Comparison of ENCODE assay signal across 31 cellular contexts in the genomic region with DNA sequence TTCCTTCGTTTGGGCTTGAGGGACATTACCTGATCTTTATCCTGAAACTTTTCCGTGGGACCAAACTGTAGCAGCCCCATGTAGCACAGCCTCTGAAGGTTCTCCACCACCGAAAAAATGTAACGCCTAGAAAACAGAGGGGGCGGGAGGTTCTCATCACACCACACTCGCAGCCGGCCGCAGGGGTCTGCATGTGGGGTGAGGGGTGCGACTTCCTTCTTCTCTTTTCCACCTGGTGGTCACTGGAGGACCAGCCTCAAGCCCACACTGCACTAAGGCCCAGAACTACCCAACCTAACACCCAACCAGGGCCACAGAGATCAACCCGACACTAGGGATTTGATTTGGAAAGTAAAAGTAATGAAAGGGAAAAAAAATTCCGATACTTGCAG. TPM values are rescaled to one million over a fixed set of nuclear protein-coding genes. Genes with fewer than 3 reads are reported as not detected.
DNase-seq lines count a peak whose midpoint lies in the region; ATAC-seq and TF ChIP-seq lines count a peak whose summit lies in the region.
"Had no signal": no experiment of that assay in that cellular context is flagged by ENCODE, and none has a peak within 500 bp of the region (broad histone marks: within the 10 kb centered on the region; RNA-seq: fewer than 3 reads in every experiment).

No MANE protein-coding gene starts in this region.

- H3K9me2 ChIP-seq in SK-N-SH, result no peaks in the 10 kb centered on the region

- H3K4me1 Mint-ChIP-seq in effector memory CD8-positive, alpha-beta T cell (ENCODE audit: low read depth in 2 of 2), result peaks cover 8 to 13% of the 10 kb centered on the region in 2 donors
- H3K4me1 Mint-ChIP-seq: activated CD4-positive, alpha-beta T cell treated with anti-CD3 and anti-CD28 coated beads for 36 hours; CD4-positive, CD25-positive, alpha-beta regulatory T cell had no signal

- H3K27me3 ChIP-seq in left ventricle myocardium inferior (ENCODE audit: low read depth), result no peaks in the 10 kb centered on the region
- H3K27me3 ChIP-seq in mesendoderm (ENCODE audit: insufficient read depth, low read length, poor library complexity), result no peaks in the 10 kb centered on the region
- no peaks in the 10 kb centered on the region for H3K27me3 ChIP-seq in upper lobe of right lung
- H3K27me3 ChIP-seq in SK-N-SH (ENCODE audit: insufficient read depth), result no peaks in the 10 kb centered on the region
- H3K27me3 ChIP-seq: cardiac muscle cell, ovary, suprapubic skin had no signal

- no CpG with 5 or more reads among the region's 11 CpGs for WGBS in mesendoderm (ENCODE audit: extremely low coverage, insufficient coverage, low lambda C conversion rate)
- 90% methylated on average over 11 of the region's 11 CpGs for WGBS in SK-N-SH (ENCODE audit: low lambda C conversion rate)

- POLR2A ChIA-PET in SK-N-SH (lab: Yijun Ruan, JAX), result no interaction called here

- CTCF ChIA-PET in SK-N-SH (lab: Yijun Ruan, JAX), result no interaction called here

- no peaks in the 10 kb centered on the region for H3K9me3 Mint-ChIP-seq in effector memory CD8-positive, alpha-beta T cell
- H3K9me3 Mint-ChIP-seq: activated CD8-positive, alpha-beta T cell treated with anti-CD3 and anti-CD28 coated beads for 36 hours; activated T-helper 2 cell treated with anti-CD3 and anti-CD28 coated beads, Interferon-gamma antibody, Interleukin-2, Interleukin-4, amounts not matched to agents 10 μg/mL and 5 μg/mL and 100 μg/mL, durations not matched to agents 14 hours and 24 hours and 36 hours had no signal

- H3K9ac ChIP-seq in mesendoderm (ENCODE audit: low read length) (no peak overlapping the region), SK-N-SH (no peak overlapping the region)

- H2AFZ ChIP-seq in SK-N-SH (ENCODE audit: low read depth), result no peak overlapping the region

- H3K4me1 ChIP-seq in left ventricle myocardium inferior, result peaks cover 16% of the 10 kb centered on the region
- peaks cover 2% of the 10 kb centered on the region for H3K4me1 ChIP-seq in mesendoderm (ENCODE audit: control insufficient read depth, low read depth, low read length)
- no peaks in the 10 kb centered on the region for H3K4me1 ChIP-seq in upper lobe of right lung
- H3K4me1 ChIP-seq in SK-N-SH (ENCODE audit: control insufficient read depth in 1 of 2, insufficient read depth in 2 of 2, low read depth in 1 of 2, low read length in 1 of 2), result no peaks in the 10 kb centered on the region
- H3K4me1 ChIP-seq: A549, suprapubic skin had no signal

- H4K8ac ChIP-seq in mesendoderm (ENCODE audit: low read depth, low read length), result no peak overlapping the region

- H4K5ac ChIP-seq in mesendoderm (ENCODE audit: low read length), result no peak overlapping the region

- peaks cover 73% of the 10 kb centered on the region for H3K36me3 Mint-ChIP-seq in effector memory CD8-positive, alpha-beta T cell (ENCODE audit: insufficient read depth)

- H3K4me3 Mint-ChIP-seq in effector memory CD8-positive, alpha-beta T cell, result peak overlapping the region in 1 of 2 donors; percentile 28
- H3K4me3 Mint-ChIP-seq: activated CD4-positive, alpha-beta T cell treated with anti-CD3 and anti-CD28 coated beads for 36 hours; activated CD8-positive, alpha-beta T cell treated with anti-CD3 and anti-CD28 coated beads for 36 hours; activated naive CD8-positive, alpha-beta T cell; CD4-positive, CD25-positive, alpha-beta regulatory T cell had no signal

- H3K4me3 ChIP-seq in left ventricle myocardium inferior (no peak overlapping the region), mesendoderm (ENCODE audit: low read length) (no peak overlapping the region), upper lobe of right lung (no peak overlapping the region), SK-N-SH (ENCODE audit: low read depth in 2 of 2, low read length in 1 of 2) (no peak overlapping the region)
- H3K4me3 ChIP-seq: A549, cardiac muscle cell, coronary artery, ovary, skin epidermis, suprapubic skin had no signal

- no peak overlapping the region for H2AK5ac ChIP-seq in mesendoderm (ENCODE audit: low read length)

- no peaks in the 10 kb centered on the region for H3K79me2 ChIP-seq in mesendoderm (ENCODE audit: control insufficient read depth, insufficient read depth, low read length)
- no peaks in the 10 kb centered on the region for H3K79me2 ChIP-seq in SK-N-SH (ENCODE audit: insufficient read depth)

- H2BK15ac ChIP-seq in mesendoderm (replicated peaks; ENCODE audit: low read depth), result no peak overlapping the region

- no peak for DNase-seq in left ventricle myocardium inferior
- DNase-seq in cardiac septum (ENCODE audit: low spot score), result no peak
- no peak for DNase-seq in effector memory CD8-positive, alpha-beta T cell
- DNase-seq in mesendoderm, result peak; percentile 84
- no peak for DNase-seq in upper lobe of right lung
- no peak for DNase-seq in SK-N-SH
- no peak for DNase-seq in NCI-H345 (lab: John Stamatoyannopoulos, UW)
- DNase-seq: activated CD4-positive, alpha-beta T cell treated with anti-CD3 and anti-CD28 coated beads for 36 hours; activated CD8-positive, alpha-beta memory T cell treated with anti-CD3 and anti-CD28 coated beads, Interleukin-2, amount 50 U/mL, for 48 hours; activated CD8-positive, alpha-beta T cell treated with anti-CD3 and anti-CD28 coated beads for 36 hours; AML-193; CD4-positive, CD25-positive, alpha-beta regulatory T cell; effector CD8-positive, alpha-beta T cell; Karpas-422; NCI-H2029 treated with DMSO at 0.1 percent for 48 hours; NCI-H526; NK-92 treated with Interleukin-12 subunit alpha and Interleukin-12 subunit beta, amount 100 ng/mL, for 24 hours; ovary; SHP77 treated with DMSO at 0.1 percent for 48 hours; stimulated activated naive CD4-positive, alpha-beta T cell; T-helper 9 cell had no signal

- H3K36me3 ChIP-seq in left ventricle myocardium inferior (peaks cover 100% of the 10 kb centered on the region), mesendoderm (ENCODE audit: control insufficient read depth, insufficient read depth, low read length) (peaks cover 10% of the 10 kb centered on the region), upper lobe of right lung (peaks cover 97% of the 10 kb centered on the region), SK-N-SH (replicated peaks in 1 of 2; ENCODE audit: control insufficient read depth in 1 of 2, insufficient read depth in 2 of 2, low read length in 1 of 2) (peaks cover 55 to 92% of the 10 kb centered on the region in 2 experiments)
- H3K36me3 ChIP-seq: ovary had no signal

- H4K20me1 ChIP-seq in SK-N-SH (ENCODE audit: insufficient read depth), result no peaks in the 10 kb centered on the region

- H3K9me3 ChIP-seq in left ventricle myocardium inferior (replicated peaks) (no peaks in the 10 kb centered on the region), upper lobe of right lung (no peaks in the 10 kb centered on the region), SK-N-SH (no peaks in the 10 kb centered on the region)
- H3K9me3 ChIP-seq: A549, ovary, suprapubic skin had no signal

- no peaks in the 10 kb centered on the region for H3K79me1 ChIP-seq in mesendoderm (ENCODE audit: low read length)

- TF ChIP-seq RAD21 in SK-N-SH (IDR thresholded peaks at IDR 0.05; ENCODE audit: low read length), result no peak

- no peak overlapping the region for H3K18ac ChIP-seq in mesendoderm (ENCODE audit: low read length)

- H3K4ac ChIP-seq in mesendoderm (ENCODE audit: low read depth, low read length), result no peak overlapping the region

- no peak for TF ChIP-seq CTCF in left ventricle myocardium inferior (IDR thresholded peaks at IDR 0.05; ENCODE audit: borderline replicate concordance)
- no peak for TF ChIP-seq CTCF in upper lobe of right lung (IDR thresholded peaks at IDR 0.05)
- no peak for TF ChIP-seq CTCF in SK-N-SH (IDR thresholded peaks at IDR 0.05)

- intact Hi-C loops in left ventricle myocardium inferior (cut with micrococcal nuclease) (no loop called here), cardiac septum (cut with DNase I) (no loop called here), upper lobe of right lung (cut with DNase I) (no loop called here)

- TF ChIP-seq EP300 in SK-N-SH (IDR thresholded peaks at IDR 0.05; ENCODE audit: borderline replicate concordance in 1 of 2, low read depth in 1 of 2, low read length in 1 of 2), result no peak

- H3K27me3 Mint-ChIP-seq in effector memory CD8-positive, alpha-beta T cell, result no peaks in the 10 kb centered on the region
- H3K27me3 Mint-ChIP-seq: activated CD4-positive, alpha-beta T cell treated with anti-CD3 and anti-CD28 coated beads for 36 hours; activated CD8-positive, alpha-beta T cell treated with anti-CD3 and anti-CD28 coated beads for 36 hours; activated naive CD8-positive, alpha-beta T cell; CD4-positive, CD25-positive, alpha-beta regulatory T cell had no signal

- H3K4me2 ChIP-seq in mesendoderm (ENCODE audit: low read length) (no peak overlapping the region), SK-N-SH (no peak overlapping the region)
- H3K4me2 ChIP-seq: A549 had no signal

- no peaks in the 10 kb centered on the region for H3F3A ChIP-seq in SK-N-SH (replicated peaks; ENCODE audit: insufficient read depth)

- H3K23ac ChIP-seq in mesendoderm (ENCODE audit: low read length), result no peak overlapping the region

- ATAC-seq in effector memory CD8-positive, alpha-beta T cell (replicated peaks), result no peak
- ATAC-seq in upper lobe of right lung, result no peak
- no peak for ATAC-seq in HG02884 (IDR thresholded peaks at IDR 0.05; ENCODE audit: unreplicated experiment)
- ATAC-seq: A549; activated CD4-positive, alpha-beta T cell treated with anti-CD3 and anti-CD28 coated beads for 36 hours; activated CD8-positive, alpha-beta T cell treated with anti-CD3 and anti-CD28 coated beads for 36 hours; esophagus mucosa; PC-3 had no signal

- no peak overlapping the region for H2BK5ac ChIP-seq in mesendoderm (ENCODE audit: low read length)

- no peak overlapping the region for H3K56ac ChIP-seq in mesendoderm (ENCODE audit: low read length)

- no peak overlapping the region for H2BK120ac ChIP-seq in mesendoderm (ENCODE audit: low read depth, low read length)

- H3K27ac ChIP-seq in left ventricle myocardium inferior (replicated peaks) (peak overlapping the region; percentile 81), mesendoderm (ENCODE audit: low read depth, low read length) (no peak overlapping the region), upper lobe of right lung (peak overlapping the region; percentile 68), SK-N-SH (ENCODE audit: low read depth in 2 of 2, low read length in 1 of 2) (no peak overlapping the region)
- H3K27ac ChIP-seq: A549, cardiac muscle cell, coronary artery, ovary, suprapubic skin had no signal

- H3K27ac Mint-ChIP-seq in effector memory CD8-positive, alpha-beta T cell, result peak overlapping the region; percentile 92 to 96
- H3K27ac Mint-ChIP-seq: activated CD4-positive, alpha-beta T cell treated with anti-CD3 and anti-CD28 coated beads for 36 hours; activated CD8-positive, alpha-beta T cell treated with anti-CD3 and anti-CD28 coated beads for 36 hours; activated naive CD8-positive, alpha-beta T cell; activated T-helper 2 cell treated with anti-CD3 and anti-CD28 coated beads, Interferon-gamma antibody, Interleukin-2, Interleukin-4, amounts not matched to agents 10 μg/mL and 5 μg/mL and 100 μg/mL, durations not matched to agents 14 hours and 24 hours and 36 hours; CD4-positive, CD25-positive, alpha-beta regulatory T cell had no signal

RNA-seq across cellular contexts. Expression of gene GTF3C1, which starts 57.1 kb away (rescaled TPM):
- 46.9 TPM for total RNA-seq in left ventricle myocardium inferior
- 66.3 TPM for total RNA-seq in cardiac septum
- polyA plus RNA-seq in mesendoderm (2013, experiment 1 of 2), result 50.5 TPM
- 52.2 TPM for polyA plus RNA-seq in mesendoderm (2013, experiment 2 of 2)
- 55.0 TPM for total RNA-seq in upper lobe of right lung
- 30.1 and 47.2 TPM in 2 replicates for polyA plus RNA-seq in SK-N-SH (2012; rRNA removed)
- polyA plus RNA-seq in SK-N-SH (2012; cell fraction: cytosol; rRNA removed), result 21.3 and 28.8 TPM in 2 replicates
- 84.5 and 107 TPM in 2 replicates for polyA plus RNA-seq in SK-N-SH (2012; cell fraction: nucleus; rRNA removed)

RNA-seq across cellular contexts. Expression of gene KATNIP, which starts 57.4 kb away (rescaled TPM):
- total RNA-seq in left ventricle myocardium inferior, result 12.0 TPM
- total RNA-seq in cardiac septum, result 22.6 TPM
- 6.7 TPM for polyA plus RNA-seq in mesendoderm (2013, experiment 1 of 2)
- 6.0 TPM for polyA plus RNA-seq in mesendoderm (2013, experiment 2 of 2)
- 23.8 TPM for total RNA-seq in upper lobe of right lung
- 25.5 and 28.6 TPM in 2 replicates for polyA plus RNA-seq in SK-N-SH (2012; rRNA removed)
- 8.9 and 9.8 TPM in 2 replicates for polyA plus RNA-seq in SK-N-SH (2012; cell fraction: cytosol; rRNA removed)
- polyA plus RNA-seq in SK-N-SH (2012; cell fraction: nucleus; rRNA removed), result 87.5 and 111 TPM in 2 replicates

Comparison
In these comparisons a context has a peak if more than half of its experiments do, and no peak if none do; other contexts are left out.
1. H3K27ac ChIP-seq: peak in left ventricle myocardium inferior (single experiment) and upper lobe of right lung (single experiment); none in mesendoderm (single experiment) and SK-N-SH (0 of 2).